Comparison of ENCODE assay signal across 36 cellular contexts in genomic region chrX:32642283-32642682, GRCh38.
"Had no signal": no experiment of that assay in that cellular context is flagged by ENCODE, and none has a peak within 500 bp of the region (broad histone marks: within the 10 kb centered on the region; RNA-seq: fewer than 3 reads in every experiment).

No MANE protein-coding gene starts in this region.

- H3K9ac ChIP-seq: KMS-11 had no signal

- H3K9me3 ChIP-seq: MG63 had no signal

- DNase-seq: Karpas-422, Kasumi-1, MG63, MM.1S, MV-4-11, NCI-H1048, NCI-H1092, NCI-H1092 treated with DMSO at 0.1 percent for 48 hours, NCI-H1105, NCI-H1105 treated with DMSO at 0.1 percent for 48 hours, NCI-H1417, NCI-H1417 treated with DMSO at 0.1 percent for 48 hours, NCI-H1436, NCI-H1436 treated with DMSO at 0.1 percent for 48 hours, NCI-H146, NCI-H1694, NCI-H1694 treated with DMSO at 0.1 percent for 48 hours, NCI-H187, NCI-H187 treated with DMSO at 0.1 percent for 48 hours, NCI-H1930, NCI-H2029, NCI-H2029 treated with DMSO at 0.1 percent for 48 hours, NCI-H2081, NCI-H2081 treated with DMSO at 0.1 percent for 48 hours, NCI-H2107, NCI-H2171, NCI-H2171 treated with DMSO at 0.1 percent for 48 hours, NCI-H2227 treated with DMSO at 0.1 percent for 48 hours, NCI-H226, NCI-H345, NCI-H446, NCI-H446 treated with DMSO at 0.1 percent for 48 hours, NCI-H510A, NCI-H510A treated with DMSO at 0.1 percent for 48 hours, NCI-H524 had no signal

- H3K36me3 ChIP-seq: MG63 had no signal

- H3K4me2 ChIP-seq: KMS-11 had no signal

- H3K4me3 ChIP-seq: MG63 had no signal

- H3K27ac ChIP-seq: KMS-11 had no signal

- H3K27me3 ChIP-seq: MG63 had no signal
